In genomic region chr12:104154286-104154685, GRCh38 we compare ENCODE assay signal across 16 cellular contexts. TPM values are rescaled to one million over a fixed set of nuclear protein-coding genes. Genes with fewer than 3 reads are reported as not detected.
DNase-seq lines count a peak whose midpoint lies in the region; ATAC-seq lines count a peak whose summit lies in the region.
"Had no signal": no experiment of that assay in that cellular context is flagged by ENCODE, and none has a peak within 500 bp of the region (broad histone marks: within the 10 kb centered on the region; RNA-seq: fewer than 3 reads in every experiment).

No MANE protein-coding gene starts in this region.

- no peaks in the 10 kb centered on the region for H3K9me2 ChIP-seq in GM23248 (ENCODE audit: insufficient read depth)

- H3K27me3 Mint-ChIP-seq in CD8-positive, alpha-beta memory T cell, result peaks cover 3 to 6% of the 10 kb centered on the region in 2 donors
- H3K27me3 Mint-ChIP-seq in dendritic cell treated with granulocyte-macrophage colony-stimulating factor and Interleukin-4, amounts not matched to agents 40 ng/mL and 50 ng/mL, for 4 days, result no peaks in the 10 kb centered on the region

- POLR2A ChIA-PET in CD8-positive, alpha-beta memory T cell (lab: Charles Lee), result no interaction called here

- H3K4me1 Mint-ChIP-seq in CD8-positive, alpha-beta memory T cell, result peaks cover 8 to 12% (median 10%) of the 10 kb centered on the region in 3 donors
- H3K4me1 Mint-ChIP-seq in dendritic cell treated with granulocyte-macrophage colony-stimulating factor and Interleukin-4, amounts not matched to agents 40 ng/mL and 50 ng/mL, for 4 days (ENCODE audit: low read depth), result peaks cover 23% of the 10 kb centered on the region

- H4K20me1 ChIP-seq in GM23248 (ENCODE audit: insufficient read depth), result no peaks in the 10 kb centered on the region

- no peaks in the 10 kb centered on the region for H3F3A ChIP-seq in GM23248 (ENCODE audit: insufficient read depth)

- WGBS in GM23248 (ENCODE audit: low coverage in 1 of 2, low lambda C conversion rate in 2 of 2, missing lambda C conversion rate in 2 of 2), 2 experiments, result 93 to 97% methylated on average over 4 of the region's 4 CpGs

- no peaks in the 10 kb centered on the region for H3K27me3 ChIP-seq in CD8-positive, alpha-beta memory T cell (ENCODE audit: insufficient read depth, low read length, poor library complexity, severe bottlenecking)
- no peaks in the 10 kb centered on the region for H3K27me3 ChIP-seq in GM23248 (replicated peaks; ENCODE audit: insufficient read depth)
- H3K27me3 ChIP-seq: SJCRH30, suprapubic skin had no signal

- H3K4me2 ChIP-seq in GM23248 (ENCODE audit: unreplicated experiment), result no peak overlapping the region

- H3K4me3 Mint-ChIP-seq in CD8-positive, alpha-beta memory T cell, result peak overlapping the region in 6 of 7 donors; percentile 1 to 62 (median 28)
- peak overlapping the region; percentile 58 for H3K4me3 Mint-ChIP-seq in dendritic cell treated with granulocyte-macrophage colony-stimulating factor and Interleukin-4, amounts not matched to agents 40 ng/mL and 50 ng/mL, for 4 days

- in situ Hi-C loops in GM23248 (cut with MboI), result no loop called here

- no peaks in the 10 kb centered on the region for H3K36me3 Mint-ChIP-seq in CD8-positive, alpha-beta memory T cell
- no peaks in the 10 kb centered on the region for H3K36me3 Mint-ChIP-seq in dendritic cell treated with granulocyte-macrophage colony-stimulating factor and Interleukin-4, amounts not matched to agents 40 ng/mL and 50 ng/mL, for 4 days (ENCODE audit: low read depth)

- H3K4me1 ChIP-seq in CD8-positive, alpha-beta memory T cell (ENCODE audit: insufficient read depth, low read length), result peaks cover 12% of the 10 kb centered on the region
- H3K4me1 ChIP-seq in GM23248 (ENCODE audit: insufficient read depth), result no peaks in the 10 kb centered on the region
- H3K4me1 ChIP-seq: SJCRH30, suprapubic skin had no signal

- H3K4me3 ChIP-seq in CD8-positive, alpha-beta memory T cell (ENCODE audit: low read length), result no peak overlapping the region
- H3K4me3 ChIP-seq in GM23248, result no peak overlapping the region
- H3K4me3 ChIP-seq: SJCRH30, suprapubic skin had no signal

- no peak overlapping the region for H3K27ac ChIP-seq in CD8-positive, alpha-beta memory T cell (ENCODE audit: low read depth, low read length)
- no peak overlapping the region for H3K27ac ChIP-seq in GM23248
- H3K27ac ChIP-seq: SJCRH30, suprapubic skin had no signal

- ATAC-seq in HG03442 (IDR thresholded peaks at IDR 0.05; ENCODE audit: unreplicated experiment), result no peak
- ATAC-seq: sciatic nerve had no signal

- DNase-seq in CD1c-positive myeloid dendritic cell (ENCODE audit: extremely low spot score) (peak; percentile 21), NOMO-1 treated with DMSO at 0.1 percent for 48 hours (lab: John Stamatoyannopoulos, UW; ENCODE audit: unreplicated experiment) (peak; percentile 83), GM23248 (no peak)
- DNase-seq in CD8-positive, alpha-beta memory T cell, result no peak
- no peak for DNase-seq in stimulated activated naive CD4-positive, alpha-beta T cell (lab: John Stamatoyannopoulos, UW)
- DNase-seq: activated CD4-positive, alpha-beta T cell treated with anti-CD3 and anti-CD28 coated beads, Interleukin-2, amount 50 U/mL, for 48 hours; aorta; foreskin fibroblast; NCI-H2171; occipital lobe; stimulated activated CD4-positive, alpha-beta T cell treated with anti-CD3 and anti-CD28 coated beads, Interleukin-2, amount 100 ng/mL, for 24 hours had no signal

- H3K79me2 ChIP-seq in GM23248 (ENCODE audit: insufficient read depth), result no peaks in the 10 kb centered on the region

- CTCF ChIA-PET in CD8-positive, alpha-beta memory T cell (lab: Charles Lee), result no interaction called here

- no peak overlapping the region for H3K9ac ChIP-seq in GM23248

- no peaks in the 10 kb centered on the region for H3K9me3 Mint-ChIP-seq in CD8-positive, alpha-beta memory T cell
- H3K9me3 Mint-ChIP-seq in dendritic cell treated with granulocyte-macrophage colony-stimulating factor and Interleukin-4, amounts not matched to agents 40 ng/mL and 50 ng/mL, for 4 days, result no peaks in the 10 kb centered on the region

- intact Hi-C loops in dendritic cell treated with granulocyte-macrophage colony-stimulating factor and Interleukin-4, amounts not matched to agents 40 ng/mL and 50 ng/mL, for 4 days (cut with micrococcal nuclease), result no loop called here

- peak overlapping the region; percentile 0 to 87 (median 60) for H3K27ac Mint-ChIP-seq in CD8-positive, alpha-beta memory T cell
- H3K27ac Mint-ChIP-seq in dendritic cell treated with granulocyte-macrophage colony-stimulating factor and Interleukin-4, amounts not matched to agents 40 ng/mL and 50 ng/mL, for 4 days, result peak overlapping the region; percentile 61

- H2AFZ ChIP-seq in GM23248, result no peak overlapping the region

- no peaks in the 10 kb centered on the region for H3K9me3 ChIP-seq in CD8-positive, alpha-beta memory T cell (ENCODE audit: low read length)
- no peaks in the 10 kb centered on the region for H3K9me3 ChIP-seq in GM23248 (ENCODE audit: low read depth)
- H3K9me3 ChIP-seq: SJCRH30, suprapubic skin had no signal

- no peaks in the 10 kb centered on the region for H3K36me3 ChIP-seq in CD8-positive, alpha-beta memory T cell (ENCODE audit: insufficient read depth, low read length)
- no peaks in the 10 kb centered on the region for H3K36me3 ChIP-seq in GM23248 (ENCODE audit: low read depth)
- H3K36me3 ChIP-seq: SJCRH30, suprapubic skin had no signal

RNA-seq across cellular contexts. Expression of gene NFYB, which starts 16.3 kb away (rescaled TPM):
- 10 to 100 TPM; 25.5 to 27.5 TPM for total RNA-seq in CD8-positive, alpha-beta memory T cell
- 41.1 TPM for polyA plus RNA-seq in CD8-positive, alpha-beta memory T cell
- 31.5 and 42.2 TPM in 2 replicates for total RNA-seq in GM23248 (2014; rRNA removed; shearing (Covaris generic))
- 35.0 and 37.1 TPM in 2 replicates for polyA plus RNA-seq in GM23248 (2016; fragmentation: Nextera tagmentation; extraction: Ambion mirVana)

Comparison
In these comparisons a context has a peak if more than half of its experiments do, and no peak if none do; other contexts are left out.
1. DNase-seq: peak in CD1c-positive myeloid dendritic cell (single experiment) and NOMO-1 treated with DMSO at 0.1 percent for 48 hours (single experiment); none in CD8-positive, alpha-beta memory T cell (0 of 5), stimulated activated naive CD4-positive, alpha-beta T cell (0 of 6) and GM23248 (single experiment).